1 cellular context compared by ENCODE assay signal in the genomic region with DNA sequence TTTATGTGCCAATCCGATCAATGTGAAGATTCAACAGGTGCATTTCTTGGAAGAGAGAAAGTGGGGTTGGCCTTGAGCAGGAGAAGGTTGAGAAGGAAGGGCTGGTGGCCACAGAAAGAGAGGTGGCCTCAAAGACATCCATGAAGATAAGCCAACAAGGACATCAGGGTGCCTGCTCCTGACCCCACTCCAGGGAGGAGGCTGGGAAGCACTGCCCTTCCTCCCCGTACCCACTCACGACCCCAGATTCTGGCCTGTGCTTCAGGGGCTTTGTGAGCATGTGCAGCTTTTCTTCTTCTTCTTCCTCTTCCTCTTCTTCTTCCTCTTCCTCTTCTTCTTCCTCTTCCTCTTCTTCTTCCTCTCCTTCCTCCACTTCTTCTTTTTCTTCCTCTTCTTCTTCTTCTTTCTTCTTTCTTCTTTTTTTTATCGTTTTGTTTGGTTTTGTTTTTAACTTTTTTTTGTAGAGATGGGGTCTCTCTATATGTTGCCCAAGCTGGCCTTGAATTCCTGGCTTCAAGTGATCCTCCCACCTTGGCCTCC.
TF ChIP-seq lines count a peak whose summit lies in the region.

No MANE protein-coding gene starts in this region.

TF ChIP-seq in A549, 52 proteins besides CTCF, POLR2A, EP300 and RAD21 (continued from another document):
- TF ChIP-seq, protein P1, sequence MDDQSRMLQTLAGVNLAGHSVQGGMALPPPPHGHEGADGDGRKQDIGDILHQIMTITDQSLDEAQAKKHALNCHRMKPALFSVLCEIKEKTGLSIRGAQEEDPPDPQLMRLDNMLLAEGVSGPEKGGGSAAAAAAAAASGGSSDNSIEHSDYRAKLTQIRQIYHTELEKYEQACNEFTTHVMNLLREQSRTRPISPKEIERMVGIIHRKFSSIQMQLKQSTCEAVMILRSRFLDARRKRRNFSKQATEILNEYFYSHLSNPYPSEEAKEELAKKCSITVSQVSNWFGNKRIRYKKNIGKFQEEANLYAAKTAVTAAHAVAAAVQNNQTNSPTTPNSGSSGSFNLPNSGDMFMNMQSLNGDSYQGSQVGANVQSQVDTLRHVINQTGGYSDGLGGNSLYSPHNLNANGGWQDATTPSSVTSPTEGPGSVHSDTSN (IDR thresholded peaks at IDR 0.05): no peak
- TF ChIP-seq SMC3 (IDR thresholded peaks at IDR 0.05) (no peak), KDM5A (IDR thresholded peaks at IDR 0.05) (no peak), HDAC2 (IDR thresholded peaks at IDR 0.05) (no peak), FOSB (CRISPR knock-in tag; IDR thresholded peaks at IDR 0.05) (no peak), CHD4 (IDR thresholded peaks at IDR 0.05; ENCODE audit: borderline replicate concordance) (no peak), ESRRA (IDR thresholded peaks at IDR 0.05; ENCODE audit: borderline replicate concordance, low read length) (no peak), JUN (IDR thresholded peaks at IDR 0.05) (no peak), NPAS2 (CRISPR knock-in tag; IDR thresholded peaks at IDR 0.05; ENCODE audit: borderline replicate concordance) (no peak), RARB (CRISPR knock-in tag; IDR thresholded peaks at IDR 0.05) (no peak), CBX8 (IDR thresholded peaks at IDR 0.05) (no peak), PHF8 (IDR thresholded peaks at IDR 0.05; ENCODE audit: borderline replicate concordance, low read depth) (no peak), FOSL2 (IDR thresholded peaks at IDR 0.05) (no peak), FOSL2 (CRISPR knock-in tag; IDR thresholded peaks at IDR 0.05) (no peak), MYC (IDR thresholded peaks at IDR 0.05; ENCODE audit: borderline replicate concordance, low read length) (no peak), CEBPB (IDR thresholded peaks at IDR 0.05) (no peak), BHLHE40 (IDR thresholded peaks at IDR 0.05; ENCODE audit: low read depth, low read length) (no peak), CBX2 (IDR thresholded peaks at IDR 0.05; ENCODE audit: borderline replicate concordance, low read depth) (no peak)
- TF ChIP-seq, protein P2, sequence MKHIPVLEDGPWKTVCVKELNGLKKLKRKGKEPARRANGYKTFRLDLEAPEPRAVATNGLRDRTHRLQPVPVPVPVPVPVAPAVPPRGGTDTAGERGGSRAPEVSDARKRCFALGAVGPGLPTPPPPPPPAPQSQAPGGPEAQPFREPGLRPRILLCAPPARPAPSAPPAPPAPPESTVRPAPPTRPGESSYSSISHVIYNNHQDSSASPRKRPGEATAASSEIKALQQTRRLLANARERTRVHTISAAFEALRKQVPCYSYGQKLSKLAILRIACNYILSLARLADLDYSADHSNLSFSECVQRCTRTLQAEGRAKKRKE (CRISPR knock-in tag; IDR thresholded peaks at IDR 0.05; ENCODE audit: low read depth): no peak
